ENCODE assay signal across 31 cellular contexts in genomic region chr19:28886708-28887107, GRCh38.
"Had no signal": no experiment of that assay in that cellular context is flagged by ENCODE, and none has a peak within 500 bp of the region (broad histone marks: within the 10 kb centered on the region; RNA-seq: fewer than 3 reads in every experiment).

No MANE protein-coding gene starts in this region.

- H3K27me3 Mint-ChIP-seq: activated CD4-positive, alpha-beta T cell treated with anti-CD3 and anti-CD28 coated beads, Interleukin-2, amount 10 ng/mL, durations not matched to agents 24 days and 14 days had no signal

- H3K4me1 ChIP-seq: Peyer's patch had no signal

- H3K27ac ChIP-seq: brain microvascular endothelial cell, Peyer's patch, VCaP had no signal

- H3K4me3 Mint-ChIP-seq: activated CD4-positive, alpha-beta T cell treated with anti-CD3 and anti-CD28 coated beads, Interleukin-2, amount 10 ng/mL, durations not matched to agents 24 days and 14 days; activated CD8-positive, alpha-beta T cell treated with anti-CD3 and anti-CD28 coated beads for 36 hours; activated naive CD8-positive, alpha-beta T cell treated with anti-CD3 and anti-CD28 coated beads for 36 hours; activated T-cell treated with anti-CD3 and anti-CD28 coated beads, Interleukin-2, amount 50 U/mL, for 72 hours; activated T-helper 17 cell treated with anti-CD3 and anti-CD28 coated beads, Interleukin-2, amount 50 U/mL, for 72 hours; T-cell; T-helper 17 cell had no signal

- H3K4me3 ChIP-seq: Peyer's patch had no signal

- H3K9me3 Mint-ChIP-seq: activated CD4-positive, alpha-beta T cell treated with anti-CD3 and anti-CD28 coated beads, Interleukin-2, amount 10 ng/mL, durations not matched to agents 24 days and 14 days; activated CD8-positive, alpha-beta T cell treated with anti-CD3 and anti-CD28 coated beads for 36 hours; activated naive CD8-positive, alpha-beta T cell treated with anti-CD3 and anti-CD28 coated beads for 36 hours; activated T-cell treated with anti-CD3 and anti-CD28 coated beads, Interleukin-2, amount 50 U/mL, for 72 hours; activated T-helper 17 cell treated with anti-CD3 and anti-CD28 coated beads, Interleukin-2, amount 50 U/mL, for 72 hours; T-cell had no signal

- ATAC-seq: activated CD8-positive, alpha-beta T cell treated with anti-CD3 and anti-CD28 coated beads for 36 hours; activated T-cell treated with anti-CD3 and anti-CD28 coated beads, Interleukin-2, amount 50 U/mL, for 72 hours; activated T-helper 17 cell treated with anti-CD3 and anti-CD28 coated beads, Interleukin-2, amount 50 U/mL, for 72 hours; PC-3; SK-N-SH treated with all-trans-retinoic acid at 6 μM for 48 hours; T-cell; T-helper 17 cell had no signal

- H3K27me3 ChIP-seq: brain microvascular endothelial cell, Peyer's patch had no signal

- H3K4me1 Mint-ChIP-seq: activated CD4-positive, alpha-beta T cell treated with anti-CD3 and anti-CD28 coated beads, Interleukin-2, amount 10 ng/mL, durations not matched to agents 24 days and 14 days; activated naive CD8-positive, alpha-beta T cell treated with anti-CD3 and anti-CD28 coated beads for 36 hours; activated T-helper 17 cell treated with anti-CD3 and anti-CD28 coated beads, Interleukin-2, amount 50 U/mL, for 72 hours; T-cell had no signal

- DNase-seq: activated CD4-positive, alpha-beta T cell treated with anti-CD3 and anti-CD28 coated beads for 1 hour; activated CD4-positive, alpha-beta T cell treated with anti-CD3 and anti-CD28 coated beads, Interleukin-2, amount 10 ng/mL, durations not matched to agents 24 days and 14 days; activated CD4-positive, alpha-beta T cell treated with anti-CD3 and anti-CD28 coated beads, Interleukin-2, amount 50 U/mL, for 4 hours; activated CD4-positive, CD25-positive, alpha-beta regulatory T cell; activated CD8-positive, alpha-beta T cell treated with anti-CD3 and anti-CD28 coated beads for 36 hours; activated effector memory CD4-positive, alpha-beta T cell treated with anti-CD3 and anti-CD28 coated beads, Interleukin-2, amount 50 U/mL, for 16 hours; activated naive CD4-positive, alpha-beta T cell; activated naive CD4-positive, alpha-beta T cell treated with anti-CD3 and anti-CD28 coated beads, Interleukin-2, amount 50 U/mL, for 16 hours; activated naive CD8-positive, alpha-beta T cell treated with anti-CD3 and anti-CD28 coated beads for 36 hours; activated T-cell treated with anti-CD3 and anti-CD28 coated beads, Interleukin-2, amount 50 U/mL, for 1 hour; activated T-cell treated with anti-CD3 and anti-CD28 coated beads, Interleukin-2, amount 50 U/mL, for 72 hours; amniotic stem cell; aorta; brain microvascular endothelial cell; central memory CD4-positive, alpha-beta T cell; MV-4-11; NCI-H1092; NCI-H1436 treated with DMSO at 0.1 percent for 48 hours; NCI-H1694 treated with DMSO at 0.1 percent for 48 hours; NCI-H2029; NCI-H345; NCI-H524 treated with DMSO at 0.1 percent for 48 hours; PC-3; Peyer's patch; RPMI8226; SIG-M5; T-cell; T-helper 17 cell had no signal

- H3K27ac Mint-ChIP-seq: activated CD4-positive, alpha-beta T cell treated with anti-CD3 and anti-CD28 coated beads, Interleukin-2, amount 10 ng/mL, durations not matched to agents 24 days and 14 days; activated CD8-positive, alpha-beta T cell treated with anti-CD3 and anti-CD28 coated beads for 36 hours; activated naive CD8-positive, alpha-beta T cell treated with anti-CD3 and anti-CD28 coated beads for 36 hours; activated T-cell treated with anti-CD3 and anti-CD28 coated beads, Interleukin-2, amount 50 U/mL, for 72 hours; activated T-helper 17 cell treated with anti-CD3 and anti-CD28 coated beads, Interleukin-2, amount 50 U/mL, for 72 hours; T-cell; T-helper 17 cell had no signal

- H3K36me3 Mint-ChIP-seq: activated naive CD8-positive, alpha-beta T cell treated with anti-CD3 and anti-CD28 coated beads for 36 hours; T-cell had no signal

- H3K9me3 ChIP-seq: Peyer's patch had no signal

- H3K36me3 ChIP-seq: brain microvascular endothelial cell, Peyer's patch had no signal
